8 cellular contexts compared by ENCODE assay signal in genomic region chr2:72916743-72917137, GRCh38. TPM values are rescaled to one million over a fixed set of nuclear protein-coding genes. Genes with fewer than 3 reads are reported as not detected.
A peak's percentile ranks its signal among the peaks of the same experiment; 100 is the strongest.
DNase-seq lines count a peak whose midpoint lies in the region; ATAC-seq and TF ChIP-seq lines count a peak whose summit lies in the region.

No MANE protein-coding gene starts in this region.

- H3K4me3 Mint-ChIP-seq in activated CD4-positive, alpha-beta T cell treated with anti-CD3 and anti-CD28 coated beads for 36 hours = peak overlapping the region; percentile 64
- H3K4me3 Mint-ChIP-seq in stimulated activated naive B cell treated with anti-CD40 and anti-IgM and Interleukin-4, amounts not matched to agents 10 μg/mL and 1 μg/mL and 100 μg/mL, for 72 hours = peak overlapping the region; percentile 87 to 88

- H4K20me1 ChIP-seq in OCI-LY1 (ENCODE audit: insufficient read depth, low read length) = no peaks in the 10 kb centered on the region
- no peaks in the 10 kb centered on the region for H4K20me1 ChIP-seq in hepatocyte (ENCODE audit: insufficient read depth, poor library complexity, severe bottlenecking)

- POLR2A ChIA-PET in activated CD4-positive, alpha-beta T cell treated with anti-CD3 and anti-CD28 coated beads for 36 hours (lab: Charles Lee) = no interaction called here

- ATAC-seq in activated CD4-positive, alpha-beta T cell treated with anti-CD3 and anti-CD28 coated beads for 36 hours = no peak
- ATAC-seq in stimulated activated naive B cell treated with anti-CD40 and anti-IgM and Interleukin-4, amounts not matched to agents 10 μg/mL and 1 μg/mL and 100 μg/mL, for 72 hours (replicated peaks) = peak; percentile 26 to 29
- ATAC-seq in HG03095 (IDR thresholded peaks at IDR 0.05; ENCODE audit: unreplicated experiment) = no peak
- ATAC-seq in activated CD4-positive, CD25-positive, alpha-beta regulatory T cell treated with anti-CD3 and anti-CD28 coated beads, Interleukin-2, amount 50 U/mL, for 24 hours = no peak

- no peaks in the 10 kb centered on the region for H3K36me3 ChIP-seq in OCI-LY1 (ENCODE audit: insufficient read depth, low read length)
- no peaks in the 10 kb centered on the region for H3K36me3 ChIP-seq in hepatocyte (replicated peaks; ENCODE audit: insufficient read depth, low read depth)

- no peak for DNase-seq in activated CD4-positive, alpha-beta T cell treated with anti-CD3 and anti-CD28 coated beads for 36 hours
- DNase-seq in activated CD4-positive, alpha-beta T cell treated with anti-CD3 and anti-CD28 coated beads for 48 hours = no peak
- DNase-seq in hepatocyte (ENCODE audit: low spot score) (no peak), kidney tubule cell (ENCODE audit: low spot score) (no peak)
- no peak for DNase-seq in stimulated activated naive B cell treated with anti-CD40 and anti-IgM and Interleukin-4, amounts not matched to agents 10 μg/mL and 1 μg/mL and 100 μg/mL, for 72 hours

- H3K9me2 ChIP-seq in OCI-LY1 (ENCODE audit: low read depth, low read length) (no peaks in the 10 kb centered on the region), hepatocyte (replicated peaks; ENCODE audit: insufficient read depth) (no peaks in the 10 kb centered on the region)

- intact Hi-C loops in activated CD4-positive, alpha-beta T cell treated with anti-CD3 and anti-CD28 coated beads for 36 hours (cut with DNase I, micrococcal nuclease) = loop anchor here in 1 of 2 experiments (1.0 to 5.0 kb wide), 6 partner anchors 29 to 769 kb away; partner anchors contain the start of genes CYP26B1, EGR4, RAB11FIP5 and SFXN5

- 1% methylated on average over 29 of the region's 29 CpGs for WGBS in hepatocyte (ENCODE audit: low lambda C conversion rate, missing lambda C conversion rate)

- CTCF ChIA-PET in activated CD4-positive, alpha-beta T cell treated with anti-CD3 and anti-CD28 coated beads for 36 hours (lab: Charles Lee) = interaction anchor here (0.7 to 3.3 kb wide), 7 partner anchors 10 to 260 kb away, joined by 3 to 27 read pairs (median 4); partner anchors contain the start of gene SPR

- H3K27ac Mint-ChIP-seq in activated CD4-positive, alpha-beta T cell treated with anti-CD3 and anti-CD28 coated beads for 36 hours = no peak overlapping the region
- H3K27ac Mint-ChIP-seq in stimulated activated naive B cell treated with anti-CD40 and anti-IgM and Interleukin-4, amounts not matched to agents 10 μg/mL and 1 μg/mL and 100 μg/mL, for 72 hours = peak overlapping the region; percentile 95

- H3K27me3 ChIP-seq in OCI-LY1 (ENCODE audit: insufficient read depth, low read length) (peaks cover 3% of the 10 kb centered on the region; the same call in 1 of the 2 replicates), hepatocyte (peaks cover 96% of the 10 kb centered on the region)

- H3K79me2 ChIP-seq in OCI-LY1 (ENCODE audit: insufficient read depth, low read length) = no peaks in the 10 kb centered on the region
- no peaks in the 10 kb centered on the region for H3K79me2 ChIP-seq in hepatocyte

- H3K4me2 ChIP-seq in OCI-LY1 (ENCODE audit: low read length) (peak overlapping the region; percentile 54), hepatocyte (peak overlapping the region; percentile 91)

- H3K9me3 Mint-ChIP-seq in activated CD4-positive, alpha-beta T cell treated with anti-CD3 and anti-CD28 coated beads for 36 hours (ENCODE audit: low read depth) = no peaks in the 10 kb centered on the region
- H3K9me3 Mint-ChIP-seq in stimulated activated naive B cell treated with anti-CD40 and anti-IgM and Interleukin-4, amounts not matched to agents 10 μg/mL and 1 μg/mL and 100 μg/mL, for 72 hours = no peaks in the 10 kb centered on the region

- peak overlapping the region; percentile 29; the same call in 1 of the 2 replicates for H2AFZ ChIP-seq in OCI-LY1 (ENCODE audit: low read length)
- H2AFZ ChIP-seq in hepatocyte = peak overlapping the region; percentile 39

- H3K4me1 Mint-ChIP-seq in activated CD4-positive, alpha-beta T cell treated with anti-CD3 and anti-CD28 coated beads for 36 hours = peaks cover 30% of the 10 kb centered on the region
- peaks cover 28 to 52% of the 10 kb centered on the region in 2 donors for H3K4me1 Mint-ChIP-seq in stimulated activated naive B cell treated with anti-CD40 and anti-IgM and Interleukin-4, amounts not matched to agents 10 μg/mL and 1 μg/mL and 100 μg/mL, for 72 hours

- H3K4me1 ChIP-seq in OCI-LY1 (ENCODE audit: insufficient read depth, low read length, severe bottlenecking) (peaks cover 18% of the 10 kb centered on the region), hepatocyte (ENCODE audit: insufficient read depth) (peaks cover 34% of the 10 kb centered on the region)

- H3K9ac ChIP-seq in OCI-LY1 (ENCODE audit: low read length) = peak overlapping the region; percentile 54; the same call in 1 of the 2 replicates

- H3K4me3 ChIP-seq in OCI-LY1 (ENCODE audit: low read depth, low read length, poor library complexity, severe bottlenecking) (peak overlapping the region; percentile 54), hepatocyte (peak overlapping the region; percentile 52)

- H3K36me3 Mint-ChIP-seq in activated CD4-positive, alpha-beta T cell treated with anti-CD3 and anti-CD28 coated beads for 36 hours (ENCODE audit: low read depth) = no peaks in the 10 kb centered on the region
- no peaks in the 10 kb centered on the region for H3K36me3 Mint-ChIP-seq in stimulated activated naive B cell treated with anti-CD40 and anti-IgM and Interleukin-4, amounts not matched to agents 10 μg/mL and 1 μg/mL and 100 μg/mL, for 72 hours

- TF ChIP-seq CTCF in OCI-LY1 (IDR thresholded peaks at IDR 0.05; ENCODE audit: low read length) = no peak
- TF ChIP-seq CTCF in hepatocyte (IDR thresholded peaks at IDR 0.05; ENCODE audit: poor library complexity) = no peak

- no peaks in the 10 kb centered on the region for H3K9me3 ChIP-seq in OCI-LY1 (ENCODE audit: low read length)
- no peaks in the 10 kb centered on the region for H3K9me3 ChIP-seq in hepatocyte (ENCODE audit: low read depth)

- peaks cover 71% of the 10 kb centered on the region for H3K27me3 Mint-ChIP-seq in activated CD4-positive, alpha-beta T cell treated with anti-CD3 and anti-CD28 coated beads for 36 hours
- peaks cover 57 to 75% of the 10 kb centered on the region in 2 donors for H3K27me3 Mint-ChIP-seq in stimulated activated naive B cell treated with anti-CD40 and anti-IgM and Interleukin-4, amounts not matched to agents 10 μg/mL and 1 μg/mL and 100 μg/mL, for 72 hours

- no peaks in the 10 kb centered on the region for H3F3A ChIP-seq in OCI-LY1 (ENCODE audit: insufficient read depth, low read length)

- H3K27ac ChIP-seq in OCI-LY1 (ENCODE audit: low read depth, low read length, poor library complexity, severe bottlenecking) = no peak overlapping the region
- no peak overlapping the region for H3K27ac ChIP-seq in hepatocyte

RNA-seq across cellular contexts. Expression of gene EMX1, which starts 0.6 kb away (rescaled TPM):
- not detected for total RNA-seq in activated CD4-positive, alpha-beta T cell treated with anti-CD3 and anti-CD28 coated beads for 36 hours
- total RNA-seq in hepatocyte = 0.12 and 1.2 TPM in 2 replicates
- polyA plus RNA-seq in hepatocyte = 0.16 and 0.34 TPM in 2 replicates

RNA-seq across cellular contexts. Expression of gene SPR, which starts 29.5 kb away (rescaled TPM):
- 1 to 10 TPM; 7.3 to 9.8 TPM for total RNA-seq in activated CD4-positive, alpha-beta T cell treated with anti-CD3 and anti-CD28 coated beads for 36 hours
- total RNA-seq in hepatocyte = 44.8 and 48.3 TPM in 2 replicates
- 55.3 and 63.3 TPM in 2 replicates for polyA plus RNA-seq in hepatocyte

Comparison
In these comparisons a context has a peak if more than half of its experiments do, and no peak if none do; other contexts are left out.
1. ATAC-seq: peak in stimulated activated naive B cell treated with anti-CD40 and anti-IgM and Interleukin-4, amounts not matched to agents 10 μg/mL and 1 μg/mL and 100 μg/mL, for 72 hours (2 of 2); none in activated CD4-positive, alpha-beta T cell treated with anti-CD3 and anti-CD28 coated beads for 36 hours (single experiment), HG03095 (single experiment) and activated CD4-positive, CD25-positive, alpha-beta regulatory T cell treated with anti-CD3 and anti-CD28 coated beads, Interleukin-2, amount 50 U/mL, for 24 hours (0 of 2).